ENCODE assay signal across 1 cellular context in genomic region chr17:4014148-4014927, GRCh38.
TF ChIP-seq lines count a peak whose summit lies in the region.

No MANE protein-coding gene starts in this region.

TF ChIP-seq in HepG2, 621 proteins besides CTCF, POLR2A, EP300 and RAD21 (continued from another document and continues in another):
- TF ChIP-seq, protein P1, sequence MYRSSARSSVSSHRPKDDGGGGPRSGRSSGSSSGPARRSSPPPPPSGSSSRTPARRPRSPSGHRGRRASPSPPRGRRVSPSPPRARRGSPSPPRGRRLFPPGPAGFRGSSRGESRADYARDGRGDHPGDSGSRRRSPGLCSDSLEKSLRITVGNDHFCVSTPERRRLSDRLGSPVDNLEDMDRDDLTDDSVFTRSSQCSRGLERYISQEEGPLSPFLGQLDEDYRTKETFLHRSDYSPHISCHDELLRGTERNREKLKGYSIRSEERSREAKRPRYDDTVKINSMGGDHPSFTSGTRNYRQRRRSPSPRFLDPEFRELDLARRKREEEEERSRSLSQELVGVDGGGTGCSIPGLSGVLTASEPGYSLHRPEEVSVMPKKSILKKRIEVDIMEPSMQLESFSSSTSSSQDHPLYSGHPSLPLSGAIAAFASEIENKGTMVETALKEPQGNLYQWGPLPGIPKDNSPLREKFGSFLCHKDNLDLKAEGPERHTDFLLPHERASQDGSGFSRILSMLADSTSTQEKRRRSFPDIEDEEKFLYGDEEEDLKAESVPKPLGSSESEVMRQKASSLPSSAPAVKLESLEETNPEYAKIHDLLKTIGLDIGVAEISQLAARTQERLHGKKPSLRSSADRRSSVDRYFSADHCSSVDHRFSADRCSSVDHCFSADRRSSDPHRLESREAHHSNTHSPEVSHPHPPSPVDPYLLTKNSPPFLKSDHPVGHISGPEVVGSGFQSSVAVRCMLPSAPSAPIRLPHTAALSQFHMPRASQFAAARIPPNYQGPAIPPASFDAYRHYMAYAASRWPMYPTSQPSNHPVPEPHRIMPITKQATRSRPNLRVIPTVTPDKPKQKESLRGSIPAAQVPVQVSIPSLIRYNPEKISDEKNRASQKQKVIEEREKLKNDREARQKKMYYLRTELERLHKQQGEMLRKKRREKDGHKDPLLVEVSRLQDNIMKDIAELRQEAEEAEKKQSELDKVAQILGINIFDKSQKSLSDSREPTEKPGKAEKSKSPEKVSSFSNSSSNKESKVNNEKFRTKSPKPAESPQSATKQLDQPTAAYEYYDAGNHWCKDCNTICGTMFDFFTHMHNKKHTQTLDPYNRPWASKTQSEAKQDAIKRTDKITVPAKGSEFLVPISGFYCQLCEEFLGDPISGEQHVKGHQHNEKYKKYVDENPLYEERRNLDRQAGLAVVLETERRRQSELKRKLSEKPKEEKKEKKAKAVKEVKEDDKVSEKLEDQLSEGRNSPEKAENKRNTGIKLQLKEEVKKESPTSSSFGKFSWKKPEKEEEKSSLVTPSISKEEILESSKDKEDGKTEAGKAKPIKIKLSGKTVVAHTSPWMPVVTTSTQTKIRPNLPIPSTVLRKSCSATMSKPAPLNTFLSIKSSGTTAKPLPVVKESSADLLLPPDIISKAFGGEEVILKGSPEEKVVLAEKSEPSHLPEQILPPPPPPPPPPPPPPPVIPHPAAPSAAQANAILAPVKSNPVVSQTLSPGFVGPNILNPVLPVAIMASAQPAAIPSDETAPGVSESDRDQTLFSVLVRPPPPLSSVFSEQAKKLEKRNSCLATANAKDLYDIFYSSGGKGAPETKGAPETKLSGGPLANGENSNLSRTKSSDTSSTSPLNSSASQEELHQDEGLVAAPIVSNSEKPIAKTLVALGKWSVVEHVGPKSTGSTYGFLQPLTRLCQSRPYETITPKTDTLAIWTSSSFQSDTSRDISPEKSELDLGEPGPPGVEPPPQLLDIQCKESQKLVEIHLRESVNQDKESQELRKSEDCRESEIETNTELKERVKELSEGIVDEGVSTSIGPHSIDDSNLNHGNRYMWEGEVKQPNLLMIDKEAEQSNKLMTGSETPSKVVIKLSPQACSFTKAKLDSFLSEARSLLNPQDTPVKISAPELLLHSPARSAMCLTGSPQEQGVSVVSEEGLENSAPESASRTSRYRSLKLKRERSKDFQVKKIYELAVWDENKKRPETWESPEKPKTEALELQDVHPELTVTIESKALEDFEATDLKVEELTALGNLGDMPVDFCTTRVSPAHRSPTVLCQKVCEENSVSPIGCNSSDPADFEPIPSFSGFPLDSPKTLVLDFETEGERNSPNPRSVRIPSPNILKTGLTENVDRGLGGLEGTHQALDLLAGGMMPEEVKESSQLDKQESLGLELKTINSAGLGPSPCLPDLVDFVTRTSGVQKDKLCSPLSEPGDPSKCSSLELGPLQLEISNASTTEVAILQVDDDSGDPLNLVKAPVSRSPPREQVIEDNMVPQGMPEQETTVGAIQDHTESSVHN (CRISPR knock-in tag; IDR thresholded peaks at IDR 0.05) = no peak
- TF ChIP-seq PCBP2 (optimal IDR thresholded peaks at IDR 0.05; ENCODE audit: low read depth, low read length, poor library complexity, severe bottlenecking) (no peak), SRSF9 (IDR thresholded peaks at IDR 0.05; ENCODE audit: borderline replicate concordance, insufficient read depth, low read depth, low read length, poor library complexity, severe bottlenecking) (no peak), SAFB2 (CRISPR knock-in tag; IDR thresholded peaks at IDR 0.05; ENCODE audit: borderline replicate concordance, low read depth) (no peak), GATAD1 (CRISPR knock-in tag; IDR thresholded peaks at IDR 0.05) (no peak; the same call in 1 of the 2 replicates), ZNF496 (CRISPR knock-in tag; IDR thresholded peaks at IDR 0.05; ENCODE audit: insufficient replicate concordance) (no peak), ZKSCAN8 (CRISPR knock-in tag; IDR thresholded peaks at IDR 0.05; ENCODE audit: borderline replicate concordance) (peak; percentile 72; the same call in 1 of the 2 replicates), ZNF501 (CRISPR knock-in tag; IDR thresholded peaks at IDR 0.05) (peak; percentile 89), NFKBIZ (CRISPR knock-in tag; IDR thresholded peaks at IDR 0.05) (no peak), STAG1 (CRISPR knock-in tag; IDR thresholded peaks at IDR 0.05) (no peak), ZFP91 (CRISPR knock-in tag; IDR thresholded peaks at IDR 0.05; ENCODE audit: borderline replicate concordance) (peak; percentile 94), SP140L (CRISPR knock-in tag; IDR thresholded peaks at IDR 0.05; ENCODE audit: borderline replicate concordance) (0 out of 2 replicates have a peak, but pooled peaks have one; percentile 60), BHLHE40 (IDR thresholded peaks at IDR 0.05; ENCODE audit: low read length) (no peak), ZNF547 (CRISPR knock-in tag; IDR thresholded peaks at IDR 0.05) (no peak), ZFP62 (CRISPR knock-in tag; IDR thresholded peaks at IDR 0.05) (no peak), ZNF446 (CRISPR knock-in tag; IDR thresholded peaks at IDR 0.05) (no peak), PAXIP1 (CRISPR knock-in tag; conservative IDR thresholded peaks at IDR 0.05) (peak; percentile 97), ZNF556 (CRISPR knock-in tag; IDR thresholded peaks at IDR 0.05; ENCODE audit: borderline replicate concordance) (peak; percentile 50), PAWR (CRISPR knock-in tag; IDR thresholded peaks at IDR 0.05; ENCODE audit: borderline replicate concordance) (no peak), EEA1 (CRISPR knock-in tag; IDR thresholded peaks at IDR 0.05; ENCODE audit: borderline replicate concordance) (no peak), HOXA3 (CRISPR knock-in tag; IDR thresholded peaks at IDR 0.05) (peak; percentile 82), PAF1 (CRISPR knock-in tag; IDR thresholded peaks at IDR 0.05) (no peak), IKZF4 (CRISPR knock-in tag; IDR thresholded peaks at IDR 0.05; ENCODE audit: borderline replicate concordance, low read depth, not compliant biosample characterization) (no peak), ZC3H4 (CRISPR knock-in tag; IDR thresholded peaks at IDR 0.05; ENCODE audit: borderline replicate concordance) (no peak), CREM (IDR thresholded peaks at IDR 0.05) (peak; percentile 62; the same call in 1 of the 2 replicates), CREM (CRISPR knock-in tag; IDR thresholded peaks at IDR 0.05) (no peak), CAMTA2 (CRISPR knock-in tag; IDR thresholded peaks at IDR 0.05; ENCODE audit: borderline replicate concordance) (no peak), SOX13 (IDR thresholded peaks at IDR 0.05) (peak; percentile 23; the same call in 1 of the 2 replicates), SOX13 (CRISPR knock-in tag; conservative IDR thresholded peaks at IDR 0.05 in 1 of 2, IDR thresholded peaks at IDR 0.05 in 1 of 2) (peak in 1 of 2 experiments; percentile 67; a peak in 2 of 4 replicates), SNAPC4 (CRISPR knock-in tag; IDR thresholded peaks at IDR 0.05) (no peak), SETDB1 (CRISPR knock-in tag; IDR thresholded peaks at IDR 0.05; ENCODE audit: borderline replicate concordance) (no peak), ZFYVE20 (CRISPR knock-in tag; IDR thresholded peaks at IDR 0.05; ENCODE audit: borderline replicate concordance, low read depth) (no peak), ZKSCAN1 (IDR thresholded peaks at IDR 0.05; ENCODE audit: low read length) (peak; percentile 42; the same call in 1 of the 2 replicates), DR1 (CRISPR knock-in tag; IDR thresholded peaks at IDR 0.05) (no peak)
- TF ChIP-seq, protein P2, sequence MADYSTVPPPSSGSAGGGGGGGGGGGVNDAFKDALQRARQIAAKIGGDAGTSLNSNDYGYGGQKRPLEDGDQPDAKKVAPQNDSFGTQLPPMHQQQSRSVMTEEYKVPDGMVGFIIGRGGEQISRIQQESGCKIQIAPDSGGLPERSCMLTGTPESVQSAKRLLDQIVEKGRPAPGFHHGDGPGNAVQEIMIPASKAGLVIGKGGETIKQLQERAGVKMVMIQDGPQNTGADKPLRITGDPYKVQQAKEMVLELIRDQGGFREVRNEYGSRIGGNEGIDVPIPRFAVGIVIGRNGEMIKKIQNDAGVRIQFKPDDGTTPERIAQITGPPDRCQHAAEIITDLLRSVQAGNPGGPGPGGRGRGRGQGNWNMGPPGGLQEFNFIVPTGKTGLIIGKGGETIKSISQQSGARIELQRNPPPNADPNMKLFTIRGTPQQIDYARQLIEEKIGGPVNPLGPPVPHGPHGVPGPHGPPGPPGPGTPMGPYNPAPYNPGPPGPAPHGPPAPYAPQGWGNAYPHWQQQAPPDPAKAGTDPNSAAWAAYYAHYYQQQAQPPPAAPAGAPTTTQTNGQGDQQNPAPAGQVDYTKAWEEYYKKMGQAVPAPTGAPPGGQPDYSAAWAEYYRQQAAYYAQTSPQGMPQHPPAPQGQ (CRISPR knock-in tag; IDR thresholded peaks at IDR 0.05; ENCODE audit: borderline replicate concordance) = 0 out of 2 replicates have a peak, but pooled peaks have one; percentile 27
- TF ChIP-seq, protein P3, sequence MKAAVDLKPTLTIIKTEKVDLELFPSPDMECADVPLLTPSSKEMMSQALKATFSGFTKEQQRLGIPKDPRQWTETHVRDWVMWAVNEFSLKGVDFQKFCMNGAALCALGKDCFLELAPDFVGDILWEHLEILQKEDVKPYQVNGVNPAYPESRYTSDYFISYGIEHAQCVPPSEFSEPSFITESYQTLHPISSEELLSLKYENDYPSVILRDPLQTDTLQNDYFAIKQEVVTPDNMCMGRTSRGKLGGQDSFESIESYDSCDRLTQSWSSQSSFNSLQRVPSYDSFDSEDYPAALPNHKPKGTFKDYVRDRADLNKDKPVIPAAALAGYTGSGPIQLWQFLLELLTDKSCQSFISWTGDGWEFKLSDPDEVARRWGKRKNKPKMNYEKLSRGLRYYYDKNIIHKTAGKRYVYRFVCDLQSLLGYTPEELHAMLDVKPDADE (CRISPR knock-in tag; IDR thresholded peaks at IDR 0.05) = no peak
